8 cellular contexts compared by ENCODE assay signal in genomic region chr11:35237860-35238715, GRCh38.
A peak's percentile ranks its signal among the peaks of the same experiment; 100 is the strongest.
DNase-seq lines count a peak whose midpoint lies in the region; ATAC-seq lines count a peak whose summit lies in the region.

No MANE protein-coding gene starts in this region.

- peak overlapping the region; percentile 74 for H3K27ac Mint-ChIP-seq in activated CD4-positive, alpha-beta T cell treated with anti-CD3 and anti-CD28 coated beads for 36 hours
- no peak overlapping the region for H3K27ac Mint-ChIP-seq in T-helper 2 cell treated with Interferon-gamma antibody and Interleukin-4, amounts not matched to agents 5 μg/mL and 100 μg/mL, for 36 hours
- H3K27ac Mint-ChIP-seq in naive thymus-derived CD8-positive, alpha-beta T cell = peak overlapping the region in 9 of 10 donors; percentile 28 to 92 (median 86)

- H3K27me3 Mint-ChIP-seq in activated CD4-positive, alpha-beta T cell treated with anti-CD3 and anti-CD28 coated beads for 36 hours = no peaks in the 10 kb centered on the region
- peaks cover 25% of the 10 kb centered on the region for H3K27me3 Mint-ChIP-seq in T-helper 2 cell treated with Interferon-gamma antibody and Interleukin-4, amounts not matched to agents 5 μg/mL and 100 μg/mL, for 36 hours (ENCODE audit: low read depth)
- no peaks in the 10 kb centered on the region for H3K27me3 Mint-ChIP-seq in naive thymus-derived CD8-positive, alpha-beta T cell

- POLR2A ChIA-PET in activated CD4-positive, alpha-beta T cell treated with anti-CD3 and anti-CD28 coated beads for 36 hours (lab: Charles Lee) = no interaction called here
- POLR2A ChIA-PET in naive thymus-derived CD8-positive, alpha-beta T cell (lab: Charles Lee) = interaction anchor here (0.6 to 5.9 kb wide), 9 partner anchors 7 to 249 kb away, joined by 3 to 46 read pairs (median 4); partner anchors contain the start of gene CD44

- CTCF ChIA-PET in activated CD4-positive, alpha-beta T cell treated with anti-CD3 and anti-CD28 coated beads for 36 hours (lab: Charles Lee) = interaction anchor here (0.6 to 5.7 kb wide), 28 partner anchors 8 to 352 kb away, joined by 3 to 40 read pairs (median 4); no protein-coding TSS in a partner anchor

- ATAC-seq in activated CD4-positive, alpha-beta T cell treated with anti-CD3 and anti-CD28 coated beads for 36 hours = no peak
- ATAC-seq in naive thymus-derived CD8-positive, alpha-beta T cell = no peak
- ATAC-seq in HG03280 (IDR thresholded peaks at IDR 0.05; ENCODE audit: unreplicated experiment) = no peak

- DNase-seq in activated CD4-positive, alpha-beta T cell treated with anti-CD3 and anti-CD28 coated beads for 36 hours = peak; percentile 78
- no peak for DNase-seq in activated CD4-positive, alpha-beta T cell treated with anti-CD3 and anti-CD28 coated beads, Interleukin-2, amount 50 U/mL, for 1 hour
- DNase-seq in NCI-H146 (lab: John Stamatoyannopoulos, UW) (peak; percentile 64), GF-D8 (lab: John Stamatoyannopoulos, UW) (no peak)
- peak; percentile 36 for DNase-seq in T-helper 2 cell treated with Interferon-gamma antibody and Interleukin-4, amounts not matched to agents 5 μg/mL and 100 μg/mL, for 36 hours (ENCODE audit: low spot score)
- DNase-seq in effector CD4-positive, alpha-beta T cell = peak; percentile 36
- peak in 8 of 10 donors; percentile 36 to 80 (median 50) for DNase-seq in naive thymus-derived CD8-positive, alpha-beta T cell

- H3K36me3 Mint-ChIP-seq in activated CD4-positive, alpha-beta T cell treated with anti-CD3 and anti-CD28 coated beads for 36 hours (ENCODE audit: low read depth) = peaks cover 19% of the 10 kb centered on the region
- H3K36me3 Mint-ChIP-seq in T-helper 2 cell treated with Interferon-gamma antibody and Interleukin-4, amounts not matched to agents 5 μg/mL and 100 μg/mL, for 36 hours (ENCODE audit: low read depth) = peaks cover 21% of the 10 kb centered on the region
- H3K36me3 Mint-ChIP-seq in naive thymus-derived CD8-positive, alpha-beta T cell = peaks cover 2 to 22% (median 14%) of the 10 kb centered on the region in 3 donors

- intact Hi-C loops in activated CD4-positive, alpha-beta T cell treated with anti-CD3 and anti-CD28 coated beads for 36 hours (cut with DNase I, micrococcal nuclease) = loop anchor here (1.0 to 5.0 kb wide), 11 partner anchors 59 to 321 kb away; partner anchors contain the start of genes APIP (in 1 of the 2) and PDHX (in 1 of the 2)

- peaks cover 10% of the 10 kb centered on the region for H3K9me3 Mint-ChIP-seq in activated CD4-positive, alpha-beta T cell treated with anti-CD3 and anti-CD28 coated beads for 36 hours (ENCODE audit: low read depth)
- H3K9me3 Mint-ChIP-seq in T-helper 2 cell treated with Interferon-gamma antibody and Interleukin-4, amounts not matched to agents 5 μg/mL and 100 μg/mL, for 36 hours = peaks cover 19% of the 10 kb centered on the region
- H3K9me3 Mint-ChIP-seq in naive thymus-derived CD8-positive, alpha-beta T cell = peaks cover 3 to 24% (median 15%) of the 10 kb centered on the region in 9 donors

- no peak overlapping the region for H3K4me3 Mint-ChIP-seq in activated CD4-positive, alpha-beta T cell treated with anti-CD3 and anti-CD28 coated beads for 36 hours
- H3K4me3 Mint-ChIP-seq in T-helper 2 cell treated with Interferon-gamma antibody and Interleukin-4, amounts not matched to agents 5 μg/mL and 100 μg/mL, for 36 hours = no peak overlapping the region
- H3K4me3 Mint-ChIP-seq in naive thymus-derived CD8-positive, alpha-beta T cell = peak overlapping the region in 4 of 10 donors; percentile 5 to 76 (median 42)

- H3K4me1 Mint-ChIP-seq in activated CD4-positive, alpha-beta T cell treated with anti-CD3 and anti-CD28 coated beads for 36 hours = peaks cover 68% of the 10 kb centered on the region
- H3K4me1 Mint-ChIP-seq in T-helper 2 cell treated with Interferon-gamma antibody and Interleukin-4, amounts not matched to agents 5 μg/mL and 100 μg/mL, for 36 hours (ENCODE audit: low read depth) = peaks cover 74% of the 10 kb centered on the region
- H3K4me1 Mint-ChIP-seq in naive thymus-derived CD8-positive, alpha-beta T cell = peaks cover 55 to 85% (median 79%) of the 10 kb centered on the region in 4 donors

Comparison
In these comparisons a context has a peak if more than half of its experiments do, and no peak if none do; other contexts are left out.
1. DNase-seq: peak in activated CD4-positive, alpha-beta T cell treated with anti-CD3 and anti-CD28 coated beads for 36 hours (single experiment), NCI-H146 (single experiment), T-helper 2 cell treated with Interferon-gamma antibody and Interleukin-4, amounts not matched to agents 5 μg/mL and 100 μg/mL, for 36 hours (single experiment), effector CD4-positive, alpha-beta T cell (single experiment) and naive thymus-derived CD8-positive, alpha-beta T cell (8 of 10); none in activated CD4-positive, alpha-beta T cell treated with anti-CD3 and anti-CD28 coated beads, Interleukin-2, amount 50 U/mL, for 1 hour (single experiment) and GF-D8 (single experiment).